ENCODE assay signal across 26 cellular contexts in genomic region chr2:68813596-68813995, GRCh38. TPM values are rescaled to one million over a fixed set of nuclear protein-coding genes. Genes with fewer than 3 reads are reported as not detected.
DNase-seq lines count a peak whose midpoint lies in the region; ATAC-seq and TF ChIP-seq lines count a peak whose summit lies in the region.
"Had no signal": no experiment of that assay in that cellular context is flagged by ENCODE, and none has a peak within 500 bp of the region (broad histone marks: within the 10 kb centered on the region; RNA-seq: fewer than 3 reads in every experiment).

No MANE protein-coding gene starts in this region.

- TF ChIP-seq CTCF in lung (IDR thresholded peaks at IDR 0.05; ENCODE audit: control extremely low read depth, extremely low read depth) (no peak), Peyer's patch (IDR thresholded peaks at IDR 0.05) (no peak)

- H3K9me3 ChIP-seq in lung (ENCODE audit: control insufficient read depth in 2 of 2, insufficient read depth in 1 of 2, low read length in 1 of 2) (no peaks in the 10 kb centered on the region), Peyer's patch (no peaks in the 10 kb centered on the region)
- H3K9me3 ChIP-seq: colonic mucosa, HAP-1, thoracic aorta had no signal

- H3K27me3 ChIP-seq in lung (ENCODE audit: control insufficient read depth, insufficient read depth) (no peaks in the 10 kb centered on the region), Peyer's patch (no peaks in the 10 kb centered on the region)
- H3K27me3 ChIP-seq: brain microvascular endothelial cell, colonic mucosa had no signal

- 96 to 99% methylated on average over 3 of the region's 3 CpGs for whole genome bisulfite sequencing in lung, 2 donors

- POLR2A ChIA-PET in T-cell (lab: Charles Lee): no interaction called here

- H3K36me3 ChIP-seq in lung (ENCODE audit: control insufficient read depth in 2 of 2, insufficient read depth in 2 of 2, low read length in 2 of 2): peaks cover 4 to 20% of the 10 kb centered on the region in 2 donors
- H3K36me3 ChIP-seq in Peyer's patch: peaks cover 0 to 18% (median 0%) of the 10 kb centered on the region in 3 donors
- H3K36me3 ChIP-seq: brain microvascular endothelial cell, colonic mucosa, HAP-1, thoracic aorta, WERI-Rb-1 had no signal

- H3K4me1 Mint-ChIP-seq in stimulated activated naive CD8-positive, alpha-beta T cell treated with anti-CD3 and anti-CD28 coated beads, Interleukin-15, Interleukin-2, amounts not matched to agents 100 ng/mL and 50 ng/mL, for 24 hours (ENCODE audit: low read depth): peaks cover 20% of the 10 kb centered on the region
- peaks cover 24% of the 10 kb centered on the region for H3K4me1 Mint-ChIP-seq in stimulated activated naive CD8-positive, alpha-beta T cell treated with anti-CD3 and anti-CD28 coated beads, Interleukin-15, amount 100 ng/mL, for 72 hours
- peaks cover 25 to 45% (median 41%) of the 10 kb centered on the region in 3 donors for H3K4me1 Mint-ChIP-seq in T-cell

- no peak overlapping the region for H3K4me3 Mint-ChIP-seq in stimulated activated naive CD8-positive, alpha-beta T cell treated with anti-CD3 and anti-CD28 coated beads, Interleukin-15, Interleukin-2, amounts not matched to agents 100 ng/mL and 50 ng/mL, for 24 hours
- H3K4me3 Mint-ChIP-seq in stimulated activated naive CD8-positive, alpha-beta T cell treated with anti-CD3 and anti-CD28 coated beads, Interleukin-15, amount 100 ng/mL, for 72 hours: no peak overlapping the region
- no peak overlapping the region for H3K4me3 Mint-ChIP-seq in T-cell
- H3K4me3 Mint-ChIP-seq: activated T-cell treated with anti-CD3 and anti-CD28 coated beads, Interleukin-2, amount 50 U/mL, for 4 hours; CD4-positive, alpha-beta memory T cell; IgD-negative memory B cell; nephron progenitor cell had no signal

- TF ChIP-seq POLR2A in Peyer's patch (IDR thresholded peaks at IDR 0.05): no peak

- H3K9me3 Mint-ChIP-seq in stimulated activated naive CD8-positive, alpha-beta T cell treated with anti-CD3 and anti-CD28 coated beads, Interleukin-15, Interleukin-2, amounts not matched to agents 100 ng/mL and 50 ng/mL, for 24 hours: no peaks in the 10 kb centered on the region
- no peaks in the 10 kb centered on the region for H3K9me3 Mint-ChIP-seq in stimulated activated naive CD8-positive, alpha-beta T cell treated with anti-CD3 and anti-CD28 coated beads, Interleukin-15, amount 100 ng/mL, for 72 hours
- H3K9me3 Mint-ChIP-seq in T-cell: no peaks in the 10 kb centered on the region
- H3K9me3 Mint-ChIP-seq: activated T-cell treated with anti-CD3 and anti-CD28 coated beads, Interleukin-2, amount 50 U/mL, for 4 hours; CD4-positive, alpha-beta memory T cell; IgD-negative memory B cell; nephron progenitor cell had no signal

- H3K4me1 ChIP-seq in lung (ENCODE audit: control insufficient read depth in 2 of 2, insufficient read depth in 2 of 2, low read length in 2 of 2) (peaks cover 0 to 3% of the 10 kb centered on the region in 2 donors), Peyer's patch (no peaks in the 10 kb centered on the region)
- H3K4me1 ChIP-seq: colonic mucosa had no signal

- ATAC-seq in stimulated activated naive CD8-positive, alpha-beta T cell treated with anti-CD3 and anti-CD28 coated beads, Interleukin-15, amount 100 ng/mL, for 72 hours: no peak
- no peak for ATAC-seq in T-cell (replicated peaks in 1 of 4)
- no peak for ATAC-seq in lung (ENCODE audit: insufficient read depth, low FRiP score)
- no peak for ATAC-seq in HG02840 (IDR thresholded peaks at IDR 0.05; ENCODE audit: low FRiP score, unreplicated experiment)
- ATAC-seq: activated T-cell treated with anti-CD3 and anti-CD28 coated beads, Interleukin-2, amount 50 U/mL, for 4 hours; GM12878; Panc1 had no signal

- peaks cover 86% of the 10 kb centered on the region for H3K36me3 Mint-ChIP-seq in stimulated activated naive CD8-positive, alpha-beta T cell treated with anti-CD3 and anti-CD28 coated beads, Interleukin-15, Interleukin-2, amounts not matched to agents 100 ng/mL and 50 ng/mL, for 24 hours (ENCODE audit: low read depth)
- peaks cover 64% of the 10 kb centered on the region for H3K36me3 Mint-ChIP-seq in T-cell

- CTCF ChIA-PET in T-cell (lab: Charles Lee): no interaction called here

- H3K27me3 Mint-ChIP-seq in stimulated activated naive CD8-positive, alpha-beta T cell treated with anti-CD3 and anti-CD28 coated beads, Interleukin-15, Interleukin-2, amounts not matched to agents 100 ng/mL and 50 ng/mL, for 24 hours: no peaks in the 10 kb centered on the region
- H3K27me3 Mint-ChIP-seq in stimulated activated naive CD8-positive, alpha-beta T cell treated with anti-CD3 and anti-CD28 coated beads, Interleukin-15, amount 100 ng/mL, for 72 hours: no peaks in the 10 kb centered on the region
- H3K27me3 Mint-ChIP-seq in T-cell: no peaks in the 10 kb centered on the region
- H3K27me3 Mint-ChIP-seq: CD4-positive, alpha-beta memory T cell; IgD-negative memory B cell had no signal

- H3K4me3 ChIP-seq in lung (no peak overlapping the region), Peyer's patch (no peak overlapping the region)
- H3K4me3 ChIP-seq: colonic mucosa, GM12878, HAP-1, thoracic aorta had no signal

- H3K27ac ChIP-seq in lung (ENCODE audit: low read depth in 1 of 2, low read length in 1 of 2) (no peak overlapping the region), Peyer's patch (no peak overlapping the region)
- H3K27ac ChIP-seq: brain microvascular endothelial cell, colonic mucosa, thoracic aorta, WERI-Rb-1 had no signal

- no peak for DNase-seq in stimulated activated naive CD8-positive, alpha-beta T cell treated with anti-CD3 and anti-CD28 coated beads, Interleukin-15, amount 100 ng/mL, for 72 hours
- DNase-seq in T-cell: no peak
- peak; percentile 13 for DNase-seq in lung (ENCODE audit: low spot score)
- no peak for DNase-seq in stimulated activated CD4-positive, alpha-beta T cell treated with anti-CD3 and anti-CD28 coated beads, Interleukin-2, amount 100 ng/mL, for 24 hours
- DNase-seq in Peyer's patch: no peak
- DNase-seq in NCI-H69 (lab: John Stamatoyannopoulos, UW): no peak
- DNase-seq: activated CD4-positive, alpha-beta T cell treated with anti-CD3 and anti-CD28 coated beads, Interleukin-2, amount 50 U/mL, for 48 hours; activated T-cell treated with anti-CD3 and anti-CD28 coated beads, Interleukin-2, amount 50 U/mL, for 4 hours; brain microvascular endothelial cell; CD4-positive, alpha-beta memory T cell; colonic mucosa; kidney glomerular epithelial cell; NCI-H2107; NCI-H510A; nephron progenitor cell; WERI-Rb-1 had no signal

- peak overlapping the region; percentile 60 for H3K27ac Mint-ChIP-seq in stimulated activated naive CD8-positive, alpha-beta T cell treated with anti-CD3 and anti-CD28 coated beads, Interleukin-15, Interleukin-2, amounts not matched to agents 100 ng/mL and 50 ng/mL, for 24 hours
- peak overlapping the region in 1 of 2 donors; percentile 21 for H3K27ac Mint-ChIP-seq in stimulated activated naive CD8-positive, alpha-beta T cell treated with anti-CD3 and anti-CD28 coated beads, Interleukin-15, amount 100 ng/mL, for 72 hours
- H3K27ac Mint-ChIP-seq in T-cell: peak overlapping the region; percentile 46 to 52
- H3K27ac Mint-ChIP-seq: nephron progenitor cell had no signal

RNA-seq across cellular contexts. Expression of gene BMP10, which starts 57.6 kb away (rescaled TPM):
- total RNA-seq in T-cell: not detected
- total RNA-seq in lung: under 1 TPM in 1 of 2 donors, not detected in 1; 0.31 TPM
- polyA plus RNA-seq in lung: not detected
- total RNA-seq in Peyer's patch: not detected
- total RNA-seq: activated T-cell treated with anti-CD3 and anti-CD28 coated beads, Interleukin-2, amount 50 U/mL, for 4 hours; CD4-positive, alpha-beta memory T cell; colonic mucosa; fibroblast of lung; GM12878; MCF 10A; mesenteric fat pad; thoracic aorta had no signal
- polyA plus RNA-seq: CD4-positive, alpha-beta memory T cell; fibroblast of lung; IgD-negative memory B cell had no signal
